In genomic region chr7:74292757-74293576, GRCh38 we compare ENCODE assay signal across 17 cellular contexts. TPM values are rescaled to one million over a fixed set of nuclear protein-coding genes. Genes with fewer than 3 reads are reported as not detected.
DNase-seq lines count a peak whose midpoint lies in the region; ATAC-seq and TF ChIP-seq lines count a peak whose summit lies in the region.
"Had no signal": no experiment of that assay in that cellular context is flagged by ENCODE, and none has a peak within 500 bp of the region (broad histone marks: within the 10 kb centered on the region; RNA-seq: fewer than 3 reads in every experiment).

No MANE protein-coding gene starts in this region.

- no peaks in the 10 kb centered on the region for H3K9me3 ChIP-seq in OCI-LY3 (ENCODE audit: insufficient read depth, low read length)
- H3K9me3 ChIP-seq: gastrocnemius medialis had no signal

- peak overlapping the region; percentile 24 for H3K4me2 ChIP-seq in OCI-LY3 (ENCODE audit: low read length)

- peak overlapping the region; percentile 93 for H3K27ac Mint-ChIP-seq in Calu3 (ENCODE audit: unreplicated experiment)
- H3K27ac Mint-ChIP-seq in neural crest cell (ENCODE audit: unreplicated experiment) = no peak overlapping the region
- H3K27ac Mint-ChIP-seq: activated CD4-positive, alpha-beta T cell treated with anti-CD3 and anti-CD28 coated beads for 36 hours; activated T-cell treated with anti-CD3 and anti-CD28 coated beads, Interleukin-2, amount 50 U/mL, for 24 hours had no signal

- H3K4me3 Mint-ChIP-seq in Calu3 (ENCODE audit: low read depth, unreplicated experiment) (peak overlapping the region; percentile 76), neural crest cell (peak overlapping the region; percentile 47)
- H3K4me3 Mint-ChIP-seq: activated CD4-positive, alpha-beta T cell treated with anti-CD3 and anti-CD28 coated beads for 36 hours; activated T-cell treated with anti-CD3 and anti-CD28 coated beads, Interleukin-2, amount 50 U/mL, for 24 hours had no signal

- BruUV-seq in Calu3 (replicated peaks; lab: Mats Ljungman, UMichigan) = TSS peak; percentile 11

- no peak overlapping the region for H2AFZ ChIP-seq in OCI-LY3 (ENCODE audit: low read depth, low read length)

- H3K36me3 Mint-ChIP-seq in Calu3 (ENCODE audit: insufficient read depth, unreplicated experiment) (peaks cover 44% of the 10 kb centered on the region), neural crest cell (ENCODE audit: low read depth) (no peaks in the 10 kb centered on the region)

- intact Hi-C loops in Calu3 (cut with micrococcal nuclease; ENCODE audit: unreplicated experiment) = loop anchor here (10.0 kb wide), 1 partner anchor 62 kb away; no protein-coding TSS in a partner anchor

- peaks cover 61% of the 10 kb centered on the region for H4K20me1 ChIP-seq in OCI-LY3 (ENCODE audit: insufficient read depth, low read length)

- H3K36me3 ChIP-seq in OCI-LY3 (replicated peaks; ENCODE audit: low read depth, low read length) = peaks cover 5% of the 10 kb centered on the region
- H3K36me3 ChIP-seq: gastrocnemius medialis had no signal

- no peak overlapping the region for H3K27ac ChIP-seq in OCI-LY3 (ENCODE audit: low read length)
- H3K27ac ChIP-seq in foreskin keratinocyte = no peak overlapping the region

- CTCF ChIA-PET in Calu3 (lab: Charles Lee) = interaction anchor here (0.6 to 0.9 kb wide), 2 partner anchors 14 to 17 kb away, joined by 3 to 4 read pairs; no protein-coding TSS in a partner anchor

- H3K4me1 Mint-ChIP-seq in Calu3 (ENCODE audit: low read depth, unreplicated experiment) (peaks cover 55% of the 10 kb centered on the region), neural crest cell (peaks cover 40% of the 10 kb centered on the region)

- H3K4me3 ChIP-seq in OCI-LY3 (ENCODE audit: low read length) = 0 out of 2 replicates have a peak overlapping the region, but pooled peaks have one; percentile 0
- H3K4me3 ChIP-seq: gastrocnemius medialis had no signal

- H3K27me3 Mint-ChIP-seq in Calu3 (ENCODE audit: unreplicated experiment) (no peaks in the 10 kb centered on the region), neural crest cell (ENCODE audit: low read depth) (peaks cover 44% of the 10 kb centered on the region)

- H3K27me3 ChIP-seq in OCI-LY3 (ENCODE audit: low read depth, low read length) (no peaks in the 10 kb centered on the region), foreskin keratinocyte (no peaks in the 10 kb centered on the region)
- H3K27me3 ChIP-seq: gastrocnemius medialis had no signal

- DNase-seq in Calu3 (peak; percentile 66), foreskin keratinocyte (no peak), neural crest cell (ENCODE audit: low read depth, low spot score) (no peak), NCI-H1048 (lab: John Stamatoyannopoulos, UW) (no peak), GF-D8 (lab: John Stamatoyannopoulos, UW) (no peak), RPMI8226 (no peak)
- DNase-seq: activated CD4-positive, alpha-beta T cell treated with anti-CD3 and anti-CD28 coated beads for 36 hours; activated T-cell treated with anti-CD3 and anti-CD28 coated beads, Interleukin-2, amount 50 U/mL, for 24 hours; EL; gastrocnemius medialis; islet precursor cell; NCI-H2081; stimulated activated CD4-positive, alpha-beta T cell treated with anti-CD3 and anti-CD28 coated beads, Interleukin-2, amount 100 ng/mL, for 24 hours; stimulated activated naive CD4-positive, alpha-beta T cell treated with Interleukin-2 at 50 U/mL for 16 hours; SW 1271 had no signal

- TF ChIP-seq CTCF in Calu3 (IDR thresholded peaks at IDR 0.05; ENCODE audit: unreplicated experiment) = no peak
- no peak for TF ChIP-seq CTCF in OCI-LY3 (IDR thresholded peaks at IDR 0.05; ENCODE audit: low read depth, low read length)
- peak; percentile 12 for TF ChIP-seq CTCF in foreskin keratinocyte (conservative IDR thresholded peaks at IDR 0.05)
- no peak for TF ChIP-seq CTCF in neural crest cell (conservative IDR thresholded peaks at IDR 0.05)

- H3K9me3 Mint-ChIP-seq in Calu3 (ENCODE audit: low read depth, unreplicated experiment) (no peaks in the 10 kb centered on the region), neural crest cell (no peaks in the 10 kb centered on the region)
- H3K9me3 Mint-ChIP-seq: activated T-cell treated with anti-CD3 and anti-CD28 coated beads, Interleukin-2, amount 50 U/mL, for 24 hours had no signal

- ATAC-seq in foreskin keratinocyte = no peak
- ATAC-seq in HG02973 (IDR thresholded peaks at IDR 0.05; ENCODE audit: unreplicated experiment) = no peak
- ATAC-seq: activated CD4-positive, alpha-beta T cell treated with anti-CD3 and anti-CD28 coated beads for 36 hours; gastrocnemius medialis had no signal

- H3K79me2 ChIP-seq in OCI-LY3 (ENCODE audit: low read length) = peaks cover 82% of the 10 kb centered on the region

- no peak overlapping the region for H3K9ac ChIP-seq in OCI-LY3 (ENCODE audit: low read length)

- H3K4me1 ChIP-seq in OCI-LY3 (ENCODE audit: low read length) (peaks cover 30% of the 10 kb centered on the region), foreskin keratinocyte (peaks cover 4% of the 10 kb centered on the region)

RNA-seq across cellular contexts. Expression of gene CLIP2, which starts 3.8 kb away (rescaled TPM):
- total RNA-seq in Calu3 (2022) (22.4 and 22.9 TPM in 2 replicates), foreskin keratinocyte (11.9 and 12.7 TPM in 2 replicates), neural crest cell (24.0 and 26.5 TPM in 2 replicates)
- 5.4 and 5.7 TPM in 2 replicates for polyA plus RNA-seq in foreskin keratinocyte

RNA-seq across cellular contexts. Expression of gene RFC2, which starts 38.8 kb away (rescaled TPM):
- total RNA-seq in Calu3 (2022) (32.5 and 38.6 TPM in 2 replicates), foreskin keratinocyte (59.8 and 62.6 TPM in 2 replicates), neural crest cell (77.0 and 80.4 TPM in 2 replicates)
- polyA plus RNA-seq in foreskin keratinocyte = 64.2 and 73.3 TPM in 2 replicates
